ENCODE assay signal across 1 cellular context in the genomic region with DNA sequence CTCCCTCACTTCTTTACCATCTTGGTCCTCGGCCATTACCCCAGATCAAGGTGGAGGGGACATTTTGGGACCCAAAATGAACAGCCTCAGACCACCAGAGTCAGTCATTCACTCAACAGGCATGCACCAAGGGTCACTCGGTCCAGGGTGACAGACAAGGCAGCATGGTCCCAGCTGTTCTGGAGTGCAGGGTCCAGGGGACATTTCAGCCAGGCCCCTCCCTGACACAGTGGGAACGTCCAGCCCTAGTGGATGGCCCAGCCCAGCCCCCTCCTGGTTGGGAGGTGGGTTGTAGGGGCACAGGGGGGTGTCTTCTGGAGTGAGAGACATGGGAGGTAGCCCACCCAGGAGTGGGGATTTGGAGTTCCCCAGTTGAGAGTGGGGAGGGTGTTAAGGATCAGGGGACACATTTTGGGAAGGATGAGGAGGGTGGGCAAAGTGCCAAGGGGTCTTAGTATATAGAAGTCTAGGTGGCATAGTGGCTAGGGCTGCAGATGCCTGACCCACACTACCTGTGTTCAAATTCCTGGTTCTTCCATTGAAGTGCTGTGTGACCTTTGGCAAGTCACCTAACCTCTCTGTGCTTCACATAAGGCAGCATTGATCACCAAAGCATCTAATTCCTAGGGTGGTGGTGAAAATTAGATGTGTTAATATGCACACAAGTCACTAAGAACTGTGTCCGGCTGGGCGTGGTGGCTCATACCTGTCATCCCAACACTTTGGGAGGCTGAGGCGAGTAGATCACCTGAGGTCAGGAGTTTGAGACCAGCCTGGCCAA.
TF ChIP-seq lines count a peak whose summit lies in the region.

No MANE protein-coding gene starts in this region.

TF ChIP-seq in HepG2, 621 proteins besides CTCF, POLR2A, EP300 and RAD21:
- TF ChIP-seq ZMYM3 (CRISPR knock-in tag; IDR thresholded peaks at IDR 0.05) (peak; percentile 63; the same call in 1 of the 2 replicates), RFX5 (IDR thresholded peaks at IDR 0.05; ENCODE audit: low read depth, low read length) (no peak), ZNF768 (CRISPR knock-in tag; IDR thresholded peaks at IDR 0.05) (peak; percentile 94), NR1H2 (CRISPR knock-in tag; IDR thresholded peaks at IDR 0.05; ENCODE audit: borderline replicate concordance, low read depth) (no peak)
- TF ChIP-seq, protein P1, sequence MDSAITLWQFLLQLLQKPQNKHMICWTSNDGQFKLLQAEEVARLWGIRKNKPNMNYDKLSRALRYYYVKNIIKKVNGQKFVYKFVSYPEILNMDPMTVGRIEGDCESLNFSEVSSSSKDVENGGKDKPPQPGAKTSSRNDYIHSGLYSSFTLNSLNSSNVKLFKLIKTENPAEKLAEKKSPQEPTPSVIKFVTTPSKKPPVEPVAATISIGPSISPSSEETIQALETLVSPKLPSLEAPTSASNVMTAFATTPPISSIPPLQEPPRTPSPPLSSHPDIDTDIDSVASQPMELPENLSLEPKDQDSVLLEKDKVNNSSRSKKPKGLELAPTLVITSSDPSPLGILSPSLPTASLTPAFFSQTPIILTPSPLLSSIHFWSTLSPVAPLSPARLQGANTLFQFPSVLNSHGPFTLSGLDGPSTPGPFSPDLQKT (CRISPR knock-in tag; IDR thresholded peaks at IDR 0.05; ENCODE audit: borderline replicate concordance): no peak
